17 cellular contexts compared by ENCODE assay signal in the genomic region with DNA sequence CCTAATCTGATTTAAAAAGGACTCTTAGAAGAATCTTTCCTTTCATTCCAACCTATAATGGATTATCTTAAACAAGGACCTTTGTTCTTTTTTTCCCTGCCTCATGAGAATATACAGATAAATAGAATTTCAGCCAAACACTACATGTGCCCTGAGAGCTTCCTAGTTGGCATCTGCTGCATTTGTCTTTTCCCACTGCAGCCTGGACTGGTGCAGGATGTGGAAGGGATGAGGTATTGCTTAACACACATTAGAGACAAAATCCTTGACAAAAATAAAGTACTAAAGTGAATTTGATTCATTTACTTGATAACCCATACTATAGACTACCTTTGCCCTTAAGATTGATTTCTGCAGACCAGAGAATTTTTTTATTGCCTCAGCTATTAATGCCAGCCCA. TPM values are rescaled to one million over a fixed set of nuclear protein-coding genes. Genes with fewer than 3 reads are reported as not detected.
DNase-seq lines count a peak whose midpoint lies in the region; ATAC-seq and TF ChIP-seq lines count a peak whose summit lies in the region.
"Had no signal": no experiment of that assay in that cellular context is flagged by ENCODE, and none has a peak within 500 bp of the region (broad histone marks: within the 10 kb centered on the region; RNA-seq: fewer than 3 reads in every experiment).

No MANE protein-coding gene starts in this region.

- peaks cover 6% of the 10 kb centered on the region for H3K9me3 Mint-ChIP-seq in chondrocyte (ENCODE audit: low read depth)
- H3K9me3 Mint-ChIP-seq: CD4-positive, CD25-positive, alpha-beta regulatory T cell had no signal

- ATAC-seq in HG03432 (IDR thresholded peaks at IDR 0.05; ENCODE audit: unreplicated experiment), result no peak
- ATAC-seq: A549, Panc1, Right ventricle myocardium inferior had no signal

- H3K4me1 Mint-ChIP-seq in chondrocyte (ENCODE audit: low read depth), result peaks cover 5% of the 10 kb centered on the region

- no peaks in the 10 kb centered on the region for H3K36me3 ChIP-seq in MG63

- peak; percentile 52 for DNase-seq in NCI-H82 (lab: John Stamatoyannopoulos, UW)
- DNase-seq in NCI-H82 treated with DMSO at 0.1 percent for 48 hours (lab: John Stamatoyannopoulos, UW; ENCODE audit: unreplicated experiment), result no peak
- DNase-seq in MG63, result peak; percentile 13
- DNase-seq in chondrocyte (ENCODE audit: low spot score), result no peak
- peak; percentile 40 for DNase-seq in myocyte (ENCODE audit: low read depth)
- DNase-seq in central memory CD4-positive, alpha-beta T cell, result no peak
- no peak for DNase-seq in activated CD4-positive, CD25-positive, alpha-beta regulatory T cell treated with anti-CD3 and anti-CD28 coated beads, Interleukin-2, amount 50 U/mL, for 72 hours
- DNase-seq: Calu3; CD4-positive, CD25-positive, alpha-beta regulatory T cell; H7; Karpas-422; NCI-H2029 treated with DMSO at 0.1 percent for 48 hours; NCI-H2227 treated with DMSO at 0.1 percent for 48 hours had no signal

- no peaks in the 10 kb centered on the region for H3K27me3 Mint-ChIP-seq in chondrocyte (ENCODE audit: low read depth)

- TF ChIP-seq CTCF in chondrocyte (IDR thresholded peaks at IDR 0.05), result no peak

- H3K4me3 ChIP-seq in MG63, result no peak overlapping the region
- H3K4me3 ChIP-seq: A549 had no signal

- no peak overlapping the region for H3K4me3 Mint-ChIP-seq in chondrocyte (ENCODE audit: unreplicated experiment)

- peaks cover 5% of the 10 kb centered on the region; the same call in 1 of the 2 replicates for H3K9me3 ChIP-seq in MG63

- no peaks in the 10 kb centered on the region for H3K36me3 Mint-ChIP-seq in chondrocyte (ENCODE audit: low read depth)
- H3K36me3 Mint-ChIP-seq: CD4-positive, CD25-positive, alpha-beta regulatory T cell had no signal

- H3K27me3 ChIP-seq in MG63, result no peaks in the 10 kb centered on the region

- H3K27ac Mint-ChIP-seq in chondrocyte (ENCODE audit: unreplicated experiment), result peak overlapping the region; percentile 37

RNA-seq across cellular contexts. Expression of gene PALMD, which starts 59.5 kb away (rescaled TPM):
- 2.5 and 4.3 TPM in 2 replicates for total RNA-seq in MG63 (2014; rRNA removed; shearing (Covaris generic); ENCODE audit: low replicate concordance)
- total RNA-seq in chondrocyte, result 6.2 to 16.5 TPM (median 6.9 TPM) in 3 replicates
- total RNA-seq in myocyte, result 106 and 140 TPM in 2 replicates
- polyA plus RNA-seq in myocyte (2012), result 17.5 TPM
- total RNA-seq: CD4-positive, CD25-positive, alpha-beta regulatory T cell; H7 had no signal
- polyA plus RNA-seq: CD4-positive, CD25-positive, alpha-beta regulatory T cell had no signal

Comparison
In these comparisons a context has a peak if more than half of its experiments do, and no peak if none do; other contexts are left out.
1. DNase-seq: peak in NCI-H82 (single experiment), MG63 (single experiment) and myocyte (single experiment); none in NCI-H82 treated with DMSO at 0.1 percent for 48 hours (single experiment), chondrocyte (single experiment), central memory CD4-positive, alpha-beta T cell (single experiment) and activated CD4-positive, CD25-positive, alpha-beta regulatory T cell treated with anti-CD3 and anti-CD28 coated beads, Interleukin-2, amount 50 U/mL, for 72 hours (single experiment).